Comparison of ENCODE assay signal across 27 cellular contexts in the genomic region with DNA sequence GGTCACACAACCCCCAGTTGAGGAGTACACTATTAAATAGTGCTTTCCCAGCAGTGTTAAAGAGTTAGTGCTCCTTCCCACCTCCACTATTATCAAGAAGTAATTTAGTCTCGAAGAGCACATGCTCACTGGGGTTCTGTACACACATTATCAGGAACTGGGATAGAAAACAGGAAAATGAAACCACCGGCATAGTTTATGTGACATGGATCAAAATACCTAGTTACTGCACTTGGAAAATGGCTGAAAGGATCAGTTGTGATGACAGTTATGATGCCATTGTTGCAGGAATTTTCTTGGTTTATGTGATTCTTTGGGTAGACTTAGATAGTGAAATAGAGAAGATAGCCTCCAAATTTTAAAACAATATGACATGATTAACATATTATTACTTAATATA.
"Had no signal": no experiment of that assay in that cellular context is flagged by ENCODE, and none has a peak within 500 bp of the region (broad histone marks: within the 10 kb centered on the region; RNA-seq: fewer than 3 reads in every experiment).

No MANE protein-coding gene starts in this region.

- H3K36me3 ChIP-seq: brain microvascular endothelial cell had no signal

- H3K9me3 ChIP-seq: esophagus squamous epithelium had no signal

- DNase-seq: activated CD4-positive, alpha-beta T cell treated with anti-CD3 and anti-CD28 coated beads for 1 hour; activated CD4-positive, alpha-beta T cell treated with anti-CD3 and anti-CD28 coated beads for 4 hours; activated CD4-positive, alpha-beta T cell treated with anti-CD3 and anti-CD28 coated beads, Interleukin-2, amount 10 ng/mL, durations not matched to agents 7 days and 5 days; activated CD4-positive, alpha-beta T cell treated with anti-CD3 and anti-CD28 coated beads, Interleukin-2, amount 50 U/mL, for 48 hours; activated CD8-positive, alpha-beta memory T cell treated with anti-CD3 and anti-CD28 coated beads for 24 hours; activated CD8-positive, alpha-beta T cell treated with anti-CD3 and anti-CD28 coated beads for 36 hours; activated effector memory CD4-positive, alpha-beta T cell treated with Interleukin-2 at 50 U/mL for 16 hours; activated gamma-delta T cell treated with Interleukin-2 at 50 U/mL for 16 hours; activated naive CD4-positive, alpha-beta T cell treated with anti-CD3 and anti-CD28 coated beads, Interleukin-2, amount 50 U/mL, for 16 hours; activated naive CD4-positive, alpha-beta T cell treated with Interleukin-2 at 50 U/mL for 16 hours; activated T-cell treated with anti-CD3 and anti-CD28 coated beads, Interleukin-2, amount 50 U/mL, for 4 hours; amniotic stem cell; anterior cingulate cortex; brain microvascular endothelial cell; cortex of kidney; dermis blood vessel endothelial cell; effector CD4-positive, alpha-beta T cell; effector memory CD8-positive, alpha-beta T cell; erythroblast; esophagus squamous epithelium; head of caudate nucleus; T-helper 2 cell had no signal

- FAIRE-seq: astrocyte, bronchial epithelial cell, frontal cortex, TTC549 had no signal

- H3K4me3 ChIP-seq: esophagus squamous epithelium had no signal

- H3K27ac ChIP-seq: brain microvascular endothelial cell, esophagus squamous epithelium, VCaP had no signal

- H3K4me1 ChIP-seq: esophagus squamous epithelium had no signal

- H3K27me3 ChIP-seq: brain microvascular endothelial cell, esophagus squamous epithelium had no signal
